In the genomic region with DNA sequence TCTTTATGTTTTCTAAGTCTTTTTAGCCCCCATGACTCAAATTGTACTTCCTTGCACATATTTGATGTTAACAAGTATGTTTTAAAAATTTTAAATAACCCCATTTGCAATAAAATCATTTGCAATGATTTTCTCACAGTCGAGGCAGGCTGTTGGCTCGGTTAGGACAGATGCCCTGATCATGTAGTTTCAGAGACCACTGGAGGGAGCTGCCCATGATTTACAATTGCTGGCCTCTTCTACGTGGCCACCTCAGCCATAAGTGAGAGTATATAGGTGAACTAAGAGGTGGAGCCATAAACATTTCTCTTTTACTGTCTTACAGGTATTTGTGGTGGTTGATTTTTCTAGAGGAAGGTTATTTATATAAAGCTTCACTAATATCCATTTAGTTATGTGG, we compare ENCODE assay signal across 11 cellular contexts. TPM values are rescaled to one million over a fixed set of nuclear protein-coding genes. Genes with fewer than 3 reads are reported as not detected.
DNase-seq lines count a peak whose midpoint lies in the region; ATAC-seq and TF ChIP-seq lines count a peak whose summit lies in the region.
"Had no signal": no experiment of that assay in that cellular context is flagged by ENCODE, and none has a peak within 500 bp of the region (broad histone marks: within the 10 kb centered on the region; RNA-seq: fewer than 3 reads in every experiment).

No MANE protein-coding gene starts in this region.

- DNase-seq in DND-41 (no peak), NCI-H69 (lab: John Stamatoyannopoulos, UW) (peak; percentile 11), osteoblast (ENCODE audit: insufficient read length, low spot score, missing footprints) (no peak), NCI-H128 (lab: John Stamatoyannopoulos, UW; ENCODE audit: unreplicated experiment) (no peak)
- DNase-seq: activated T-cell treated with anti-CD3 and anti-CD28 coated beads, Interleukin-2, amount 50 U/mL, for 1 hour; NCI-H1436 had no signal

- TF ChIP-seq CTCF in DND-41 (IDR thresholded peaks at IDR 0.05; ENCODE audit: borderline replicate concordance, extremely low read depth, low read length, poor library complexity, severe bottlenecking) (no peak), osteoblast (IDR thresholded peaks at IDR 0.05; ENCODE audit: extremely low read depth, low read depth, low read length) (peak; percentile 33)

- no peak for ATAC-seq in DND-41 (ENCODE audit: insufficient read depth, low read depth)
- ATAC-seq in GM21526 (IDR thresholded peaks at IDR 0.05; ENCODE audit: low FRiP score, unreplicated experiment), result no peak
- ATAC-seq in HG02852 (IDR thresholded peaks at IDR 0.05; ENCODE audit: unreplicated experiment), result no peak
- no peak for ATAC-seq in HG02840 (IDR thresholded peaks at IDR 0.05; ENCODE audit: low FRiP score, unreplicated experiment)

- peaks cover 5% of the 10 kb centered on the region for H3K9me3 ChIP-seq in DND-41 (ENCODE audit: insufficient read depth, low read length, severe bottlenecking)
- no peaks in the 10 kb centered on the region for H3K9me3 ChIP-seq in ectodermal cell (ENCODE audit: control insufficient read depth, low read length)
- H3K9me3 ChIP-seq in osteoblast (ENCODE audit: low read depth, low read length), result peaks cover 5% of the 10 kb centered on the region

- peaks cover 22% of the 10 kb centered on the region for H3K36me3 ChIP-seq in DND-41 (ENCODE audit: insufficient read depth, low read length)
- H3K36me3 ChIP-seq in ectodermal cell (ENCODE audit: control insufficient read depth, insufficient read depth, low read length), result peaks cover 19% of the 10 kb centered on the region
- peaks cover 17% of the 10 kb centered on the region for H3K36me3 ChIP-seq in osteoblast (ENCODE audit: insufficient read depth, low read length)

- 84 to 89% methylated on average over 3 of the region's 3 CpGs for WGBS in ectodermal cell, 2 experiments

- H3K79me2 ChIP-seq in DND-41 (ENCODE audit: insufficient read depth, low read length) (peaks cover 37% of the 10 kb centered on the region), osteoblast (ENCODE audit: insufficient read depth, low read length) (peaks cover 47% of the 10 kb centered on the region)

- H4K20me1 ChIP-seq in DND-41 (ENCODE audit: insufficient read depth, low read length), result no peaks in the 10 kb centered on the region
- no peaks in the 10 kb centered on the region for H4K20me1 ChIP-seq in osteoblast (ENCODE audit: insufficient read depth, low read length)

- H3K4me3 ChIP-seq in DND-41 (ENCODE audit: low read depth in 1 of 2, low read length in 2 of 2) (peak overlapping the region in 1 of 2 experiments; percentile 79; a peak in 1 of 4 replicates), ectodermal cell (ENCODE audit: insufficient read depth, low read depth, low read length) (peak overlapping the region; percentile 91), osteoblast (ENCODE audit: insufficient read depth, low read length) (peak overlapping the region; percentile 81)

- H3K4me1 ChIP-seq in DND-41 (ENCODE audit: insufficient read depth, low read length) (peaks cover 34% of the 10 kb centered on the region), ectodermal cell (ENCODE audit: control insufficient read depth, insufficient read depth, low read length) (peaks cover 2% of the 10 kb centered on the region), osteoblast (ENCODE audit: insufficient read depth, low read length) (peaks cover 45% of the 10 kb centered on the region)

- no peak overlapping the region for H3K9ac ChIP-seq in DND-41 (ENCODE audit: low read depth, low read length)

- H2AFZ ChIP-seq in DND-41 (ENCODE audit: low read depth, low read length), result no peak overlapping the region
- H2AFZ ChIP-seq in osteoblast (ENCODE audit: low read length), result no peak overlapping the region

- H3K27ac ChIP-seq in DND-41 (ENCODE audit: low read length), result no peak overlapping the region
- H3K27ac ChIP-seq in ectodermal cell (ENCODE audit: insufficient read depth, low read depth, low read length, poor library complexity, severe bottlenecking), result no peak overlapping the region
- peak overlapping the region; percentile 95 for H3K27ac ChIP-seq in osteoblast (ENCODE audit: low read depth, low read length)
- H3K27ac ChIP-seq: SK-N-MC had no signal

- H3K4me2 ChIP-seq in DND-41 (ENCODE audit: insufficient read depth, low read length) (peak overlapping the region; percentile 82), osteoblast (ENCODE audit: insufficient read depth, low read length) (peak overlapping the region; percentile 90)

- H3K27me3 ChIP-seq in DND-41 (ENCODE audit: insufficient read depth, low read length, poor library complexity), result no peaks in the 10 kb centered on the region
- H3K27me3 ChIP-seq in ectodermal cell (ENCODE audit: control insufficient read depth, insufficient read depth, low read length, poor library complexity, severe bottlenecking), result no peaks in the 10 kb centered on the region
- H3K27me3 ChIP-seq in osteoblast (ENCODE audit: insufficient read depth, low read length), result no peaks in the 10 kb centered on the region

RNA-seq across cellular contexts. Expression of a gene that starts 1.7 kb away (rescaled TPM):
- 46.3 TPM for polyA plus RNA-seq in ectodermal cell (2013, experiment 1 of 4)
- polyA plus RNA-seq in ectodermal cell (2013, experiment 2 of 4), result 40.4 TPM
- polyA plus RNA-seq in ectodermal cell (2013, experiment 3 of 4), result 41.3 TPM
- polyA plus RNA-seq in ectodermal cell (2013, experiment 4 of 4), result 46.2 TPM
- total RNA-seq in osteoblast, result 37.6 and 39.2 TPM in 2 replicates

RNA-seq across cellular contexts. Expression of a gene that starts 1.9 kb away (rescaled TPM):
- polyA plus RNA-seq in ectodermal cell (2013, experiment 1 of 4), result 11.6 TPM
- 12.2 TPM for polyA plus RNA-seq in ectodermal cell (2013, experiment 2 of 4)
- polyA plus RNA-seq in ectodermal cell (2013, experiment 3 of 4), result 11.7 TPM
- 15.8 TPM for polyA plus RNA-seq in ectodermal cell (2013, experiment 4 of 4)
- total RNA-seq in osteoblast, result 4.3 and 6.2 TPM in 2 replicates
